In the genomic region with DNA sequence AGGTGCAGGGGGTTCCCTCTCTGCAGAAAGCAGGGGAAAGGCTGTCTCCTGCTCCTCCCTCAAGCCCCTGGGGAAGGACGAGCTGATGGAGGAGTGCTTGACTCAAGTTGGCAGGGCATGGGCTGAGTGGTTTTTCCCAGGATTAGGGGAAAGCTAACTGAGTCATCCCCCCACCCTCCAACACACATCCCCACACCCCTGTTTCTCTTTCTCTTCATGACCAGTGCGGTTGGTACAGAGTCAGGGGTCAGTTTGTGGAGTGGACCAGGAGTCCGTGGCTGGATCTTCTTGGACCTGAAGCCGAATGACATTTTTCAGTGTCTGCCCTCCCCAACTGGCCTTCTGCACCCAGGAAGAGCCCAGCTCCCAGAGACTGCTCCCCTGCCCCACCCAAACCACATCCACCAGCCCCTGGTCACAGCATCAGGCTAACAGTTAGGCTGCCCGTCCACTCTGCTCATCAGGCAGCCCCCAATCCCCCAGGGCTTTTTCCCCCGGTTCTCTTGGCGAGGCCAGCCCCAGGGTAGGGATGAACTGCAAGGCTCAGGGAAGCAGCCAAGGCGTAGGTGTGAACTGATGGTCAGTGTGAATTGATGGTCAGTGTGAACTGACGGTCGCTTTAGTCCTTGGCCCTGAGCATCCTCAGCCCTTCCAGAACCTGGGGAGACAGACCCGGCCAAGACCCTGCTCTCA, we compare ENCODE assay signal across 1 cellular context.
TF ChIP-seq lines count a peak whose summit lies in the region.

No MANE protein-coding gene starts in this region.

TF ChIP-seq in H1, 55 proteins besides CTCF, POLR2A, EP300 and RAD21:
- TF ChIP-seq, protein P1, sequence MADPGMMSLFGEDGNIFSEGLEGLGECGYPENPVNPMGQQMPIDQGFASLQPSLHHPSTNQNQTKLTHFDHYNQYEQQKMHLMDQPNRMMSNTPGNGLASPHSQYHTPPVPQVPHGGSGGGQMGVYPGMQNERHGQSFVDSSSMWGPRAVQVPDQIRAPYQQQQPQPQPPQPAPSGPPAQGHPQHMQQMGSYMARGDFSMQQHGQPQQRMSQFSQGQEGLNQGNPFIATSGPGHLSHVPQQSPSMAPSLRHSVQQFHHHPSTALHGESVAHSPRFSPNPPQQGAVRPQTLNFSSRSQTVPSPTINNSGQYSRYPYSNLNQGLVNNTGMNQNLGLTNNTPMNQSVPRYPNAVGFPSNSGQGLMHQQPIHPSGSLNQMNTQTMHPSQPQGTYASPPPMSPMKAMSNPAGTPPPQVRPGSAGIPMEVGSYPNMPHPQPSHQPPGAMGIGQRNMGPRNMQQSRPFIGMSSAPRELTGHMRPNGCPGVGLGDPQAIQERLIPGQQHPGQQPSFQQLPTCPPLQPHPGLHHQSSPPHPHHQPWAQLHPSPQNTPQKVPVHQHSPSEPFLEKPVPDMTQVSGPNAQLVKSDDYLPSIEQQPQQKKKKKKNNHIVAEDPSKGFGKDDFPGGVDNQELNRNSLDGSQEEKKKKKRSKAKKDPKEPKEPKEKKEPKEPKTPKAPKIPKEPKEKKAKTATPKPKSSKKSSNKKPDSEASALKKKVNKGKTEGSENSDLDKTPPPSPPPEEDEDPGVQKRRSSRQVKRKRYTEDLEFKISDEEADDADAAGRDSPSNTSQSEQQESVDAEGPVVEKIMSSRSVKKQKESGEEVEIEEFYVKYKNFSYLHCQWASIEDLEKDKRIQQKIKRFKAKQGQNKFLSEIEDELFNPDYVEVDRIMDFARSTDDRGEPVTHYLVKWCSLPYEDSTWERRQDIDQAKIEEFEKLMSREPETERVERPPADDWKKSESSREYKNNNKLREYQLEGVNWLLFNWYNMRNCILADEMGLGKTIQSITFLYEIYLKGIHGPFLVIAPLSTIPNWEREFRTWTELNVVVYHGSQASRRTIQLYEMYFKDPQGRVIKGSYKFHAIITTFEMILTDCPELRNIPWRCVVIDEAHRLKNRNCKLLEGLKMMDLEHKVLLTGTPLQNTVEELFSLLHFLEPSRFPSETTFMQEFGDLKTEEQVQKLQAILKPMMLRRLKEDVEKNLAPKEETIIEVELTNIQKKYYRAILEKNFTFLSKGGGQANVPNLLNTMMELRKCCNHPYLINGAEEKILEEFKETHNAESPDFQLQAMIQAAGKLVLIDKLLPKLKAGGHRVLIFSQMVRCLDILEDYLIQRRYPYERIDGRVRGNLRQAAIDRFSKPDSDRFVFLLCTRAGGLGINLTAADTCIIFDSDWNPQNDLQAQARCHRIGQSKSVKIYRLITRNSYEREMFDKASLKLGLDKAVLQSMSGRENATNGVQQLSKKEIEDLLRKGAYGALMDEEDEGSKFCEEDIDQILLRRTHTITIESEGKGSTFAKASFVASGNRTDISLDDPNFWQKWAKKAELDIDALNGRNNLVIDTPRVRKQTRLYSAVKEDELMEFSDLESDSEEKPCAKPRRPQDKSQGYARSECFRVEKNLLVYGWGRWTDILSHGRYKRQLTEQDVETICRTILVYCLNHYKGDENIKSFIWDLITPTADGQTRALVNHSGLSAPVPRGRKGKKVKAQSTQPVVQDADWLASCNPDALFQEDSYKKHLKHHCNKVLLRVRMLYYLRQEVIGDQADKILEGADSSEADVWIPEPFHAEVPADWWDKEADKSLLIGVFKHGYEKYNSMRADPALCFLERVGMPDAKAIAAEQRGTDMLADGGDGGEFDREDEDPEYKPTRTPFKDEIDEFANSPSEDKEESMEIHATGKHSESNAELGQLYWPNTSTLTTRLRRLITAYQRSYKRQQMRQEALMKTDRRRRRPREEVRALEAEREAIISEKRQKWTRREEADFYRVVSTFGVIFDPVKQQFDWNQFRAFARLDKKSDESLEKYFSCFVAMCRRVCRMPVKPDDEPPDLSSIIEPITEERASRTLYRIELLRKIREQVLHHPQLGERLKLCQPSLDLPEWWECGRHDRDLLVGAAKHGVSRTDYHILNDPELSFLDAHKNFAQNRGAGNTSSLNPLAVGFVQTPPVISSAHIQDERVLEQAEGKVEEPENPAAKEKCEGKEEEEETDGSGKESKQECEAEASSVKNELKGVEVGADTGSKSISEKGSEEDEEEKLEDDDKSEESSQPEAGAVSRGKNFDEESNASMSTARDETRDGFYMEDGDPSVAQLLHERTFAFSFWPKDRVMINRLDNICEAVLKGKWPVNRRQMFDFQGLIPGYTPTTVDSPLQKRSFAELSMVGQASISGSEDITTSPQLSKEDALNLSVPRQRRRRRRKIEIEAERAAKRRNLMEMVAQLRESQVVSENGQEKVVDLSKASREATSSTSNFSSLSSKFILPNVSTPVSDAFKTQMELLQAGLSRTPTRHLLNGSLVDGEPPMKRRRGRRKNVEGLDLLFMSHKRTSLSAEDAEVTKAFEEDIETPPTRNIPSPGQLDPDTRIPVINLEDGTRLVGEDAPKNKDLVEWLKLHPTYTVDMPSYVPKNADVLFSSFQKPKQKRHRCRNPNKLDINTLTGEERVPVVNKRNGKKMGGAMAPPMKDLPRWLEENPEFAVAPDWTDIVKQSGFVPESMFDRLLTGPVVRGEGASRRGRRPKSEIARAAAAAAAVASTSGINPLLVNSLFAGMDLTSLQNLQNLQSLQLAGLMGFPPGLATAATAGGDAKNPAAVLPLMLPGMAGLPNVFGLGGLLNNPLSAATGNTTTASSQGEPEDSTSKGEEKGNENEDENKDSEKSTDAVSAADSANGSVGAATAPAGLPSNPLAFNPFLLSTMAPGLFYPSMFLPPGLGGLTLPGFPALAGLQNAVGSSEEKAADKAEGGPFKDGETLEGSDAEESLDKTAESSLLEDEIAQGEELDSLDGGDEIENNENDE (IDR thresholded peaks at IDR 0.05; ENCODE audit: insufficient replicate concordance, low read length) = no peak
- TF ChIP-seq POLR2AphosphoS5 (IDR thresholded peaks at IDR 0.05; ENCODE audit: low read depth, low read length) (no peak), MAFK (IDR thresholded peaks at IDR 0.05; ENCODE audit: low read depth, low read length) (no peak), BRCA1 (IDR thresholded peaks at IDR 0.05; ENCODE audit: low read depth, low read length) (no peak), BACH1 (IDR thresholded peaks at IDR 0.05; ENCODE audit: low read length) (peak; percentile 78)
